8 cellular contexts compared by ENCODE assay signal in genomic region chr7:66742298-66742697, GRCh38. TPM values are rescaled to one million over a fixed set of nuclear protein-coding genes. Genes with fewer than 3 reads are reported as not detected.
DNase-seq lines count a peak whose midpoint lies in the region; ATAC-seq and TF ChIP-seq lines count a peak whose summit lies in the region.
"Not testable (repeated sequence)": the region's sequence is repeated elsewhere in the genome, so short reads cannot be mapped to it uniquely, and the experiment has no call there.

No MANE protein-coding gene starts in this region.

- not testable (repeated sequence) for H2AFZ ChIP-seq in SK-N-SH (ENCODE audit: low read depth)

- H3K9me3 Mint-ChIP-seq in CD14-positive monocyte; HFFc6; activated naive CD4-positive, alpha-beta T cell treated with anti-CD3 and anti-CD28 coated beads for 36 hours; chondrocyte (ENCODE audit: low read depth); nephron progenitor cell: not testable (repeated sequence)

- H3K4me3 ChIP-seq in SK-N-SH (ENCODE audit: low read depth in 2 of 2, low read length in 1 of 2) (peak overlapping the region in 1 of 2 experiments; percentile 92; a peak in 2 of 4 replicates), gastroesophageal sphincter (peak overlapping the region in 1 of 2 donors; percentile 99), thoracic aorta (peak overlapping the region; percentile 78)

- H3K27me3 ChIP-seq in SK-N-SH (ENCODE audit: insufficient read depth); gastroesophageal sphincter; thoracic aorta (replicated peaks; ENCODE audit: insufficient read depth): not testable (repeated sequence)

- H3K36me3 Mint-ChIP-seq in CD14-positive monocyte (peaks cover 8 to 40% of the 10 kb centered on the region in 2 donors), HFFc6 (ENCODE audit: low read depth) (peaks cover 28% of the 10 kb centered on the region), nephron progenitor cell (ENCODE audit: low read depth) (peaks cover 17% of the 10 kb centered on the region)
- H3K36me3 Mint-ChIP-seq in activated naive CD4-positive, alpha-beta T cell treated with anti-CD3 and anti-CD28 coated beads for 36 hours (ENCODE audit: low read depth); chondrocyte (ENCODE audit: low read depth): not testable (repeated sequence)

- peak overlapping the region in 1 of 2 experiments; percentile 96; a peak in 2 of 4 replicates for H3K27ac ChIP-seq in SK-N-SH (ENCODE audit: low read depth in 2 of 2, low read length in 1 of 2)
- peak overlapping the region in 3 of 4 donors; percentile 46 to 99 (median 99) for H3K27ac ChIP-seq in gastroesophageal sphincter
- peak overlapping the region; percentile 89 to 99 for H3K27ac ChIP-seq in thoracic aorta

- intact Hi-C loops in CD14-positive monocyte (cut with micrococcal nuclease) = loop anchor here in 1 of 2 donors (5.0 kb wide), 1 partner anchor 100 kb away; no protein-coding TSS in a partner anchor
- intact Hi-C loops in activated naive CD4-positive, alpha-beta T cell treated with anti-CD3 and anti-CD28 coated beads for 36 hours (cut with micrococcal nuclease) = not testable (repeated sequence)

- peaks cover 0 to 15% of the 10 kb centered on the region in 2 experiments for H3K36me3 ChIP-seq in SK-N-SH (replicated peaks in 1 of 2; ENCODE audit: control insufficient read depth in 1 of 2, insufficient read depth in 2 of 2, low read length in 1 of 2)
- not testable (repeated sequence) for H3K36me3 ChIP-seq in gastroesophageal sphincter, thoracic aorta

- H4K20me1 ChIP-seq in SK-N-SH (ENCODE audit: insufficient read depth) = peaks cover 26% of the 10 kb centered on the region

- DNase-seq in CD14-positive monocyte (ENCODE audit: low spot score); SK-N-SH; activated naive CD4-positive, alpha-beta T cell treated with anti-CD3 and anti-CD28 coated beads for 36 hours; chondrocyte (ENCODE audit: low spot score); nephron progenitor cell; thoracic aorta (ENCODE audit: low spot score): not testable (repeated sequence)
- DNase-seq in HFFc6 = peak; percentile 84

- TF ChIP-seq POLR2A in gastroesophageal sphincter (IDR thresholded peaks at IDR 0.05) = not testable (repeated sequence)

- TF ChIP-seq CTCF in CD14-positive monocyte (IDR thresholded peaks at IDR 0.05); HFFc6 (IDR thresholded peaks at IDR 0.05); SK-N-SH (IDR thresholded peaks at IDR 0.05); chondrocyte (IDR thresholded peaks at IDR 0.05); gastroesophageal sphincter (IDR thresholded peaks at IDR 0.05); nephron progenitor cell (IDR thresholded peaks at IDR 0.05); thoracic aorta (IDR thresholded peaks at IDR 0.05): not testable (repeated sequence)

- H3K9me2 ChIP-seq in SK-N-SH = not testable (repeated sequence)

- H3K9ac ChIP-seq in SK-N-SH = peak overlapping the region; percentile 95; the same call in 1 of the 2 replicates

- peak overlapping the region in 5 of 7 donors; percentile 24 to 98 (median 90) for H3K27ac Mint-ChIP-seq in CD14-positive monocyte
- peak overlapping the region; percentile 96 for H3K27ac Mint-ChIP-seq in HFFc6
- not testable (repeated sequence) for H3K27ac Mint-ChIP-seq in activated naive CD4-positive, alpha-beta T cell treated with anti-CD3 and anti-CD28 coated beads for 36 hours; nephron progenitor cell
- H3K27ac Mint-ChIP-seq in chondrocyte (ENCODE audit: unreplicated experiment) = peak overlapping the region; percentile 97

- H3K9me3 ChIP-seq in SK-N-SH, gastroesophageal sphincter, thoracic aorta: not testable (repeated sequence)

- ATAC-seq in gastroesophageal sphincter; thoracic aorta (ENCODE audit: insufficient number of reproducible peaks, low FRiP score, low read depth): not testable (repeated sequence)

- TF ChIP-seq RAD21 in SK-N-SH (IDR thresholded peaks at IDR 0.05; ENCODE audit: low read length) = not testable (repeated sequence)

- not testable (repeated sequence) for H3K4me1 ChIP-seq in SK-N-SH (ENCODE audit: control insufficient read depth in 1 of 2, insufficient read depth in 2 of 2, low read depth in 1 of 2, low read length in 1 of 2)
- peaks cover 0 to 56% (median 3%) of the 10 kb centered on the region in 3 donors for H3K4me1 ChIP-seq in gastroesophageal sphincter
- peaks cover 0 to 33% of the 10 kb centered on the region in 2 donors for H3K4me1 ChIP-seq in thoracic aorta (ENCODE audit: control insufficient read depth in 1 of 2, low read depth in 2 of 2)

- not testable (repeated sequence) for TF ChIP-seq EP300 in SK-N-SH (IDR thresholded peaks at IDR 0.05; ENCODE audit: borderline replicate concordance in 1 of 2, low read depth in 1 of 2, low read length in 1 of 2); gastroesophageal sphincter (IDR thresholded peaks at IDR 0.05)

- H3K79me2 ChIP-seq in SK-N-SH (ENCODE audit: insufficient read depth) = peaks cover 96% of the 10 kb centered on the region

- POLR2A ChIA-PET in SK-N-SH (lab: Yijun Ruan, JAX) = not testable (repeated sequence)

- H3K4me1 Mint-ChIP-seq in CD14-positive monocyte (peaks cover 23% of the 10 kb centered on the region), HFFc6 (ENCODE audit: low read depth) (peaks cover 35% of the 10 kb centered on the region), chondrocyte (ENCODE audit: low read depth) (peaks cover 35% of the 10 kb centered on the region), nephron progenitor cell (peaks cover 23% of the 10 kb centered on the region)
- peaks cover 38% of the 10 kb centered on the region for H3K4me1 Mint-ChIP-seq in activated naive CD4-positive, alpha-beta T cell treated with anti-CD3 and anti-CD28 coated beads for 36 hours (ENCODE audit: low read depth)

- H3K27me3 Mint-ChIP-seq in CD14-positive monocyte (ENCODE audit: low read depth in 3 of 3); HFFc6 (ENCODE audit: insufficient read depth); activated naive CD4-positive, alpha-beta T cell treated with anti-CD3 and anti-CD28 coated beads for 36 hours (ENCODE audit: low read depth); chondrocyte (ENCODE audit: low read depth); nephron progenitor cell (ENCODE audit: low read depth, poor library complexity): not testable (repeated sequence)

- H3K4me3 Mint-ChIP-seq in CD14-positive monocyte (peak overlapping the region; percentile 15 to 47), HFFc6 (peak overlapping the region; percentile 94), chondrocyte (ENCODE audit: unreplicated experiment) (peak overlapping the region; percentile 90), nephron progenitor cell (peak overlapping the region; percentile 68)
- peak overlapping the region; percentile 36 for H3K4me3 Mint-ChIP-seq in activated naive CD4-positive, alpha-beta T cell treated with anti-CD3 and anti-CD28 coated beads for 36 hours

- CTCF ChIA-PET in SK-N-SH (lab: Yijun Ruan, JAX) = interaction anchor here (1.4 kb wide), 1 partner anchor 12 kb away, joined by 4 read pairs; no protein-coding TSS in a partner anchor
- CTCF ChIA-PET in activated naive CD4-positive, alpha-beta T cell treated with anti-CD3 and anti-CD28 coated beads for 36 hours (lab: Charles Lee) = not testable (repeated sequence)

- H3K4me2 ChIP-seq in SK-N-SH = peak overlapping the region; percentile 94

- H3F3A ChIP-seq in SK-N-SH (replicated peaks; ENCODE audit: insufficient read depth) = peaks cover 26% of the 10 kb centered on the region

- 53% methylated on average over 4 of the region's 4 CpGs for WGBS in SK-N-SH (ENCODE audit: low lambda C conversion rate)
- 37% methylated on average over 4 of the region's 4 CpGs; no CpG with 5 or more reads in 1 of the 2 donors for WGBS in gastroesophageal sphincter (ENCODE audit: low coverage in 1 of 2), 2 donors

TF ChIP-seq in SK-N-SH, 30 proteins besides CTCF, POLR2A, EP300 and RAD21:
- TF ChIP-seq, protein P1, sequence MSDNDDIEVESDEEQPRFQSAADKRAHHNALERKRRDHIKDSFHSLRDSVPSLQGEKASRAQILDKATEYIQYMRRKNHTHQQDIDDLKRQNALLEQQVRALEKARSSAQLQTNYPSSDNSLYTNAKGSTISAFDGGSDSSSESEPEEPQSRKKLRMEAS (IDR thresholded peaks at IDR 0.05; ENCODE audit: low read depth) = peak; percentile 66
- peak; percentile 55; the same call in 1 of the 2 replicates for TF ChIP-seq FOSL2 (IDR thresholded peaks at IDR 0.05; ENCODE audit: borderline replicate concordance, low read depth)

RNA-seq across cellular contexts. Expression of gene RABGEF1, which starts 1.8 kb away (rescaled TPM):
- 10 to 100 TPM; 13.6 to 17.3 TPM for polyA plus RNA-seq in CD14-positive monocyte
- 10 to 100 TPM; 38.6 to 45.3 (median 42.5) TPM for total RNA-seq in HFFc6 (2021; fragmentation: NEBNext Ultra II Directional; extraction: Animal tissue kit (Norgen Biotek cat#: 25700))
- polyA plus RNA-seq in SK-N-SH (2012; rRNA removed) = 25.6 and 32.4 TPM in 2 replicates
- polyA plus RNA-seq in SK-N-SH (2012; cell fraction: cytosol; rRNA removed) = 28.9 and 29.1 TPM in 2 replicates
- polyA plus RNA-seq in SK-N-SH (2012; cell fraction: nucleus; rRNA removed) = 56.5 and 68.8 TPM in 2 replicates
- 10 to 100 TPM; 10.7 to 10.8 TPM for total RNA-seq in activated naive CD4-positive, alpha-beta T cell treated with anti-CD3 and anti-CD28 coated beads for 36 hours
- 26.8 to 29.5 TPM (median 27.9 TPM) in 3 replicates for total RNA-seq in chondrocyte
- 10 to 100 TPM; 37.8 to 59.9 (median 39.8) TPM for total RNA-seq in gastroesophageal sphincter
- total RNA-seq in thoracic aorta = 10 to 100 TPM; 34.9 to 42.0 TPM

Comparison
In these comparisons a context has a peak if more than half of its experiments do, and no peak if none do; other contexts are left out.
1. H3K4me3 Mint-ChIP-seq: peak in every context shown above with its lines; median percentile 94 in HFFc6; 90 in chondrocyte; 68 in nephron progenitor cell; 36 in activated naive CD4-positive, alpha-beta T cell treated with anti-CD3 and anti-CD28 coated beads for 36 hours; 31 in CD14-positive monocyte.